ENCODE assay signal across 1 cellular context in genomic region chr22:18591992-18592391, GRCh38. TPM values are rescaled to one million over a fixed set of nuclear protein-coding genes. Genes with fewer than 3 reads are reported as not detected.
"Had no signal": no experiment of that assay in that cellular context is flagged by ENCODE, and none has a peak within 500 bp of the region (broad histone marks: within the 10 kb centered on the region; RNA-seq: fewer than 3 reads in every experiment).

No MANE protein-coding gene starts in this region.

RNA-seq across cellular contexts. Expression of gene RIMBP3, which starts 19.7 kb away (rescaled TPM):
- polyA plus RNA-seq: keratinocyte had no signal
